27 cellular contexts compared by ENCODE assay signal in genomic region chr16:78395035-78395434, GRCh38.
"Had no signal": no experiment of that assay in that cellular context is flagged by ENCODE, and none has a peak within 500 bp of the region (broad histone marks: within the 10 kb centered on the region; RNA-seq: fewer than 3 reads in every experiment).

No MANE protein-coding gene starts in this region.

- H2AFZ ChIP-seq: neural progenitor cell, parathyroid adenoma had no signal

- ATAC-seq: left colon; left lung; lower lobe of right lung; naive thymus-derived CD8-positive, alpha-beta T cell; psoas muscle; right lobe of liver; stimulated activated memory B cell treated with anti-CD40 and anti-IgM and Interleukin-4, amounts not matched to agents 10 μg/mL and 1 μg/mL and 100 μg/mL, for 72 hours; stimulated activated naive CD8-positive, alpha-beta T cell treated with anti-CD3 and anti-CD28 coated beads, Interleukin-15, amount 100 ng/mL, for 72 hours had no signal

- H3K4me3 ChIP-seq: left lung, lower lobe of right lung, neural progenitor cell, psoas muscle, right lobe of liver, smooth muscle cell, tibial nerve, uterus had no signal

- H3K4me1 Mint-ChIP-seq: immature natural killer cell; neural progenitor cell; stimulated activated memory B cell treated with anti-CD40 and anti-IgM and Interleukin-4, amounts not matched to agents 10 μg/mL and 1 μg/mL and 100 μg/mL, for 72 hours; stimulated activated naive CD8-positive, alpha-beta T cell treated with anti-CD3 and anti-CD28 coated beads, Interleukin-15, amount 100 ng/mL, for 72 hours had no signal

- H3K4me1 ChIP-seq: left lung, lower lobe of right lung, parathyroid adenoma had no signal

- H3K27ac ChIP-seq: left lung, lower lobe of right lung, neural progenitor cell, neutrophil, parathyroid adenoma, psoas muscle, right lobe of liver, tibial nerve, uterus had no signal

- DNase-seq: immature natural killer cell; kidney; left colon; left lung; lower lobe of right lung; mammary epithelial cell; mesenchymal stem cell; naive thymus-derived CD8-positive, alpha-beta T cell; occipital lobe; psoas muscle; right lobe of liver; stimulated activated CD4-positive, alpha-beta T cell treated with anti-CD3 and anti-CD28 coated beads, Interleukin-1b, Interleukin-23, amount 100 ng/mL, for 48 hours; stimulated activated CD4-positive, alpha-beta T cell treated with anti-CD3 and anti-CD28 coated beads, Interleukin-2, amount 100 ng/mL, for 48 hours; stimulated activated CD4-positive, alpha-beta T cell treated with anti-CD3 and anti-CD28 coated beads, Interleukin-4, amount 100 ng/mL, for 4 hours; stimulated activated CD8-positive, alpha-beta memory T cell treated with anti-CD3 and anti-CD28 coated beads, Interleukin-4, amount 100 ng/mL, for 48 hours; stimulated activated naive CD4-positive, alpha-beta T cell treated with Interleukin-2 at 50 U/mL for 16 hours; stimulated activated naive CD8-positive, alpha-beta T cell treated with anti-CD3 and anti-CD28 coated beads, Interleukin-15, amount 100 ng/mL, for 72 hours; substantia nigra; uterus had no signal

- H3K36me3 Mint-ChIP-seq: immature natural killer cell had no signal

- H3K9me3 Mint-ChIP-seq: immature natural killer cell; stimulated activated memory B cell treated with anti-CD40 and anti-IgM and Interleukin-4, amounts not matched to agents 10 μg/mL and 1 μg/mL and 100 μg/mL, for 72 hours; type B pancreatic cell had no signal

- H3K36me3 ChIP-seq: left lung, lower lobe of right lung, neural progenitor cell, neutrophil, right lobe of liver, uterus had no signal

- H3K79me2 ChIP-seq: parathyroid adenoma had no signal

- H3K27ac Mint-ChIP-seq: immature natural killer cell; nephron; neural progenitor cell; stimulated activated memory B cell treated with anti-CD40 and anti-IgM and Interleukin-4, amounts not matched to agents 10 μg/mL and 1 μg/mL and 100 μg/mL, for 72 hours; stimulated activated naive CD8-positive, alpha-beta T cell treated with anti-CD3 and anti-CD28 coated beads, Interleukin-15, amount 100 ng/mL, for 72 hours; type B pancreatic cell had no signal

- H3K27me3 Mint-ChIP-seq: naive thymus-derived CD8-positive, alpha-beta T cell; stimulated activated memory B cell treated with anti-CD40 and anti-IgM and Interleukin-4, amounts not matched to agents 10 μg/mL and 1 μg/mL and 100 μg/mL, for 72 hours; stimulated activated naive CD8-positive, alpha-beta T cell treated with anti-CD3 and anti-CD28 coated beads, Interleukin-15, amount 100 ng/mL, for 72 hours; type B pancreatic cell had no signal

- H3K4me2 ChIP-seq: neural progenitor cell, smooth muscle cell had no signal

- H3K4me3 Mint-ChIP-seq: immature natural killer cell; naive thymus-derived CD8-positive, alpha-beta T cell; nephron; neural progenitor cell; stimulated activated memory B cell treated with anti-CD40 and anti-IgM and Interleukin-4, amounts not matched to agents 10 μg/mL and 1 μg/mL and 100 μg/mL, for 72 hours; stimulated activated naive CD8-positive, alpha-beta T cell treated with anti-CD3 and anti-CD28 coated beads, Interleukin-15, amount 100 ng/mL, for 72 hours; type B pancreatic cell had no signal

- H3K9me3 ChIP-seq: neutrophil, psoas muscle, right lobe of liver, uterus had no signal
